Comparison of ENCODE assay signal across 8 cellular contexts in the genomic region with DNA sequence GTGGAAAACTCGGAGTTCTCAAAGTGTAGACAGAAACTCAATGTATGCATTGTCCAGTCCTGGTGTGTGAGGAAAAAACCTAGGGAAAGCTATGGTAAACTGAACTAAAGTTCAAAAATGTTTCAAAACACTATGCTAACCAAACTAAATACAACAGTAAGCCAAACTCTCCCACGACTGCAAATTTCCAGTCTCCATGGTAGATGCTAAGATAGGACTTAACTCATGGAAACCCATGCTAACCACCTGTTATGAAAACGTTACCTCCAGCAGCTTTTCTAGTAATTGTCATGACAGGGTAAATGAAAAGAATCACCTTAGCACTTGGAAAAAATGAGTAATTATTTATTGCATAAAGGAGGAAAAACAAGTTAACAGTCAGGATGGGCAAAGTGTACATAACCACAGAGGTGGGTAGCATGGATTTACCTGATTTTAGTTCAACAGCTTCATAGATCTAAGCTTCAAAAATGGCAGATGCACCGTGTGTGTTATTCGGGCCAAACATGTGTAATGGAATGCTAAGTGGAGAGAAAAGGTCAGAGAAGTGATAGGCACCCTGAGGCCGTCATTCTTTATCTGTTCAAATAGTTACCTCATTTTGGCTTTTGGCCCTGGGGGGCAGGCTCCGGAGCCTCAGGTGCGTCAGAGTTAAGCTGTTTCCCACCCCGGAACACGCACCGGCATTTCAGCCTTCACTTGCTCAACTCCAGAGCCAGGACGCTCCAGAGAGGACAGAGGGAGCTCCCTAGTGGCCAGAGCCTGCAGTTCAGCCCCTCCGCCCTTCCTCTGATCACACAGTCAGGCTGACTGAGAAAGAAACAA.
DNase-seq lines count a peak whose midpoint lies in the region; ATAC-seq and TF ChIP-seq lines count a peak whose summit lies in the region.

No MANE protein-coding gene starts in this region.

- POLR2A ChIA-PET in T-cell (lab: Charles Lee), result interaction anchor here (0.5 to 1.7 kb wide), 7 partner anchors 16 to 488 kb away, joined by 3 to 10 read pairs (median 5); a partner anchor contains a TSS

- 19 to 27% (median 22%) methylated on average over 12 to 13 of the region's 13 CpGs for whole genome bisulfite sequencing in adrenal gland, 4 donors

- no peaks in the 10 kb centered on the region for H3K36me3 ChIP-seq in adrenal gland (replicated peaks in 1 of 2)

- H3K4me1 ChIP-seq in adrenal gland (replicated peaks in 1 of 2), result peaks cover 0 to 5% of the 10 kb centered on the region in 2 donors

- H3K4me1 Mint-ChIP-seq in T-cell, result peaks cover 11 to 23% (median 23%) of the 10 kb centered on the region in 3 donors

- H3K27ac ChIP-seq in adrenal gland, result peak overlapping the region in 1 of 5 donors; percentile 17

- CTCF ChIA-PET in T-cell (lab: Charles Lee), result interaction anchor here (0.6 to 3.3 kb wide), 40 partner anchors 8 to 571 kb away, joined by 3 to 53 read pairs (median 4); a partner anchor contains a TSS

- TF ChIP-seq CTCF in GM12873 (IDR thresholded peaks at IDR 0.05; ENCODE audit: insufficient read depth, low read depth, low read length, missing control alignments), result peak; percentile 98
- TF ChIP-seq CTCF in adrenal gland (IDR thresholded peaks at IDR 0.05), result peak; percentile 79 to 95 (median 90)

- H3K27me3 Mint-ChIP-seq in T-cell, result no peaks in the 10 kb centered on the region

- no peaks in the 10 kb centered on the region for H3K9me3 Mint-ChIP-seq in T-cell

- H3K27ac Mint-ChIP-seq in T-cell, result peak overlapping the region; percentile 79 to 81

- H3K4me3 Mint-ChIP-seq in T-cell, result peak overlapping the region; percentile 73 to 76 (median 74)

- no peaks in the 10 kb centered on the region for H3K9me3 ChIP-seq in adrenal gland (replicated peaks in 1 of 3)

- peak overlapping the region in 2 of 4 donors; percentile 14 to 52 for H3K4me3 ChIP-seq in adrenal gland

- DNase-seq in NCI-H1048 (lab: John Stamatoyannopoulos, UW) (peak; percentile 66), T-cell (peak; percentile 70 to 89 (median 80)), adrenal gland (peak; percentile 76 to 94 (median 88)), left ventricle myocardium superior (peak; percentile 82), retina (peak; percentile 82), cortex of kidney (lab: John Stamatoyannopoulos, UW) (no peak)

- intact Hi-C loops in adrenal gland (cut with DNase I) (loop anchor here in 1 of 2 donors (10.0 kb wide), 2 partner anchors 514 to 564 kb away; no protein-coding TSS in a partner anchor), left ventricle myocardium superior (cut with micrococcal nuclease) (loop anchor here (10.0 kb wide), 1 partner anchor 574 kb away; no protein-coding TSS in a partner anchor)

- H3K27me3 ChIP-seq in adrenal gland, result no peaks in the 10 kb centered on the region

- ATAC-seq in HG02623 (IDR thresholded peaks at IDR 0.05; ENCODE audit: unreplicated experiment) (peak; percentile 99), T-cell (replicated peaks in 1 of 4) (peak; percentile 99 to 100 (median 100)), left ventricle myocardium superior (peak; percentile 99)

- peaks cover 4% of the 10 kb centered on the region for H3K36me3 Mint-ChIP-seq in T-cell

- TF ChIP-seq POLR2A in adrenal gland (IDR thresholded peaks at IDR 0.05), result no peak
